ENCODE assay signal across 8 cellular contexts in genomic region chr6:11232177-11232967, GRCh38. TPM values are rescaled to one million over a fixed set of nuclear protein-coding genes. Genes with fewer than 3 reads are reported as not detected.
A peak's percentile ranks its signal among the peaks of the same experiment; 100 is the strongest.
DNase-seq lines count a peak whose midpoint lies in the region; ATAC-seq and TF ChIP-seq lines count a peak whose summit lies in the region.

Gene NEDD9 (minus strand): TSS chr6:11232668. CDS start chr6:11232515, 153 bp downstream.

- TF ChIP-seq CTCF in GM13976 (IDR thresholded peaks at IDR 0.05; ENCODE audit: borderline replicate concordance, control extremely low read depth, extremely low read depth, insufficient read depth, missing control alignments), result no peak
- TF ChIP-seq CTCF in upper lobe of right lung (IDR thresholded peaks at IDR 0.05), result no peak

- H3K4me3 ChIP-seq in upper lobe of right lung, result peak within 1 kb of the TSS; percentile 73

- no peaks in the 10 kb centered on the region for H3K27me3 ChIP-seq in upper lobe of right lung

- intact Hi-C loops in T-helper 1 cell treated with Interleukin-12 subunit alpha and Interleukin-12 subunit beta and Interleukin-4 antibody, amounts not matched to agents 30 ng/mL and 1 ng/mL, for 36 hours (cut with micrococcal nuclease), result loop anchor here (1.0 to 10.0 kb wide), 20 partner anchors 8 to 882 kb away; partner anchors contain the start of genes HIVEP1, MAK, SMIM13 and TMEM170B
- intact Hi-C loops in left cardiac atrium (cut with DNase I) (loop anchor here in 1 of 2 donors (2.0 to 10.0 kb wide), 3 partner anchors 60 to 132 kb away; no protein-coding TSS in a partner anchor), posterior vena cava (cut with DNase I) (loop anchor here in 1 of 2 donors (5.0 to 10.0 kb wide), 2 partner anchors 130 to 262 kb away; no protein-coding TSS in a partner anchor), upper lobe of right lung (cut with DNase I) (no loop called here)

- DNase-seq in GM13976 (ENCODE audit: low spot score) (peak; percentile 89), NCI-H146 treated with DMSO at 0.1 percent for 48 hours (lab: John Stamatoyannopoulos, UW; ENCODE audit: unreplicated experiment) (peak; percentile 58), amniotic epithelial cell (ENCODE audit: low read depth) (peak; percentile 95), left cardiac atrium (peak; percentile 97), posterior vena cava (ENCODE audit: low spot score) (peak; percentile 99), upper lobe of right lung (peak; percentile 97)

- peaks cover 29% of the 10 kb centered on the region for H3K4me1 ChIP-seq in upper lobe of right lung

- H3K27ac ChIP-seq in upper lobe of right lung, result peak within 1 kb of the TSS; percentile 94

- H3K9me3 ChIP-seq in upper lobe of right lung, result no peaks in the 10 kb centered on the region

- ATAC-seq in HG02870 (IDR thresholded peaks at IDR 0.05; ENCODE audit: unreplicated experiment), result peak; percentile 99
- peak; percentile 98 to 99 for ATAC-seq in left cardiac atrium
- peak; percentile 96 for ATAC-seq in upper lobe of right lung

- in situ Hi-C loops in GM13976 (cut with MboI; ENCODE audit: low sequenced_read_pairs, unreplicated experiment), result no loop called here

- no peaks in the 10 kb centered on the region for H3K36me3 ChIP-seq in upper lobe of right lung

RNA-seq across cellular contexts. Expression of gene NEDD9, which starts in this region (rescaled TPM):
- total RNA-seq in T-helper 1 cell treated with Interleukin-12 subunit alpha and Interleukin-12 subunit beta and Interleukin-4 antibody, amounts not matched to agents 30 ng/mL and 1 ng/mL, for 36 hours, result 64.0 and 71.1 TPM in 2 replicates
- 10 to 100 TPM; 34.0 to 42.9 TPM for total RNA-seq in left cardiac atrium
- 100 to 1,000 TPM; 105 to 166 TPM for total RNA-seq in posterior vena cava
- 194 TPM for total RNA-seq in upper lobe of right lung

Comparison
In these comparisons a context has a peak if more than half of its experiments do, and no peak if none do; other contexts are left out.
1. Peak in every context shown above with its lines: DNase-seq, ATAC-seq, H3K4me3 ChIP-seq and H3K27ac ChIP-seq.